In the genomic region with DNA sequence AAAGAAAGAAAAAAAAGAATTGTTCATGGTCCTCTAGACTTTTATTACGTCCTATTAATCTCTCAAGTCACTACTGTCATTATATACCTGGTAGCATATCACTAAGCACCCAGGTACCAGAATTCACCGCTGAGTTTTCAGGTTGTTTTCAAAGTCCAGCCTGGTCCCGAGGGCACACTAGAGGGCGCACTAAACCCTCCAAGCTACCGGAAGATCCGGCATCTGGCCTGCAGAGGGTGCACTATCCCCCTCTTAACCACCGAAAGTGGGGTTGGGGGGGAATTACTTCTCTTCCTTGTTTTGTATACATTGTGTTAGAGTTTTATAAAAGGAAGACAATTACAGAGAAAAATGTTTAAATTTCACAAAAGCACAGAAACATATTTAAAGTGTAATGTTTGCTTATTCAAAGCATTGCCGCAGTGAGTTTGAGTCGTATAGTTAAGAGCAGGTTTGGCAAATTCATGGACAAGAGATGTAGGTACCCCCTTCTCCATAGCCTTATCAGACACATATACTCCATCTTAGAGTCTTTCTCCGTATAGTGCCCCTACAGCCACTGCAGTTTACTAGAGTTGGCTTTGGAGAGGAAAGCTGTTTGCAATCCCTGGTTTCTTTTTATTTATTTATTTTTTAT, we compare ENCODE assay signal across 9 cellular contexts. TPM values are rescaled to one million over a fixed set of nuclear protein-coding genes. Genes with fewer than 3 reads are reported as not detected.
A peak's percentile ranks its signal among the peaks of the same experiment; 100 is the strongest.
DNase-seq lines count a peak whose midpoint lies in the region; ATAC-seq and TF ChIP-seq lines count a peak whose summit lies in the region.
"Had no signal": no experiment of that assay in that cellular context is flagged by ENCODE, and none has a peak within 500 bp of the region (broad histone marks: within the 10 kb centered on the region; RNA-seq: fewer than 3 reads in every experiment).

No MANE protein-coding gene starts in this region.

- H3K4me3 Mint-ChIP-seq in central memory CD8-positive, alpha-beta T cell: no peak overlapping the region
- H3K4me3 Mint-ChIP-seq: activated naive CD4-positive, alpha-beta T cell treated with anti-CD3 and anti-CD28 coated beads, Interleukin-2, amount 50 U/mL, for 24 hours had no signal

- H3K27ac Mint-ChIP-seq in central memory CD8-positive, alpha-beta T cell (ENCODE audit: low read depth): no peak overlapping the region
- H3K27ac Mint-ChIP-seq: activated naive CD4-positive, alpha-beta T cell treated with anti-CD3 and anti-CD28 coated beads, Interleukin-2, amount 50 U/mL, for 24 hours had no signal

- TF ChIP-seq RAD21 in liver (IDR thresholded peaks at IDR 0.05): peak; percentile 91 to 95

- peak; percentile 98 for ATAC-seq in GM19023 (IDR thresholded peaks at IDR 0.05; ENCODE audit: unreplicated experiment)
- ATAC-seq in HG03108 (IDR thresholded peaks at IDR 0.05; ENCODE audit: unreplicated experiment): peak; percentile 81
- peak; percentile 93 for ATAC-seq in central memory CD8-positive, alpha-beta T cell (replicated peaks; ENCODE audit: extremely low read depth, poor library complexity, severe bottlenecking)

- no peaks in the 10 kb centered on the region for H3K27me3 ChIP-seq in liver (ENCODE audit: control insufficient read depth in 4 of 4, insufficient read depth in 4 of 4, low read length in 3 of 4)

- H3K9ac ChIP-seq in liver (ENCODE audit: low read depth in 1 of 2, low read length in 2 of 2): no peak overlapping the region

- DNase-seq in NCI-H2196 (lab: John Stamatoyannopoulos, UW; ENCODE audit: unreplicated experiment): peak; percentile 76
- DNase-seq in activated CD4-positive, CD25-positive, alpha-beta regulatory T cell treated with anti-CD3 and anti-CD28 coated beads, Interleukin-2, amount 50 U/mL, for 16 hours (ENCODE audit: low read depth, low spot score): peak; percentile 34
- DNase-seq in central memory CD8-positive, alpha-beta T cell (ENCODE audit: low spot score in 2 of 2): peak; percentile 56
- DNase-seq in stimulated activated CD4-positive, alpha-beta T cell treated with anti-CD3 and anti-CD28 coated beads, TNF-alpha, amount 100 ng/mL, for 48 hours (ENCODE audit: low read depth in 3 of 3): peak; percentile 55 to 69 (median 63)

- peaks cover 0 to 6% (median 3%) of the 10 kb centered on the region in 4 donors for H3K4me1 ChIP-seq in liver (ENCODE audit: control insufficient read depth in 4 of 4, insufficient read depth in 4 of 4, low read length in 3 of 4)

- no peaks in the 10 kb centered on the region for H3K4me1 Mint-ChIP-seq in central memory CD8-positive, alpha-beta T cell

- no peak overlapping the region for H3K4me3 ChIP-seq in liver (ENCODE audit: low read depth in 1 of 3, low read length in 3 of 3)

- WGBS in liver: 34% methylated on average over 10 of the region's 10 CpGs

- H3K36me3 ChIP-seq in liver (ENCODE audit: control insufficient read depth in 4 of 4, insufficient read depth in 3 of 4, low read depth in 1 of 4, low read length in 3 of 4): peaks cover 0 to 20% (median 9%) of the 10 kb centered on the region in 4 donors

- H3K27me3 Mint-ChIP-seq in central memory CD8-positive, alpha-beta T cell: no peaks in the 10 kb centered on the region

- H3K27ac ChIP-seq in C4-2B (no peak overlapping the region), liver (ENCODE audit: low read depth in 1 of 2, low read length in 2 of 2) (no peak overlapping the region)

- H3K9me3 ChIP-seq in liver (ENCODE audit: control insufficient read depth in 4 of 4, low read length in 3 of 4): no peaks in the 10 kb centered on the region

- H3K36me3 Mint-ChIP-seq in central memory CD8-positive, alpha-beta T cell (ENCODE audit: insufficient read depth): no peaks in the 10 kb centered on the region
- H3K36me3 Mint-ChIP-seq: activated naive CD4-positive, alpha-beta T cell treated with anti-CD3 and anti-CD28 coated beads, Interleukin-2, amount 50 U/mL, for 24 hours had no signal

- TF ChIP-seq CTCF in C4-2B (conservative IDR thresholded peaks at IDR 0.05) (peak; percentile 99), liver (IDR thresholded peaks at IDR 0.05; ENCODE audit: low read depth, low read length, missing input control) (peak; percentile 93)

- no peaks in the 10 kb centered on the region for H3K9me3 Mint-ChIP-seq in central memory CD8-positive, alpha-beta T cell
- H3K9me3 Mint-ChIP-seq: activated naive CD4-positive, alpha-beta T cell treated with anti-CD3 and anti-CD28 coated beads, Interleukin-2, amount 50 U/mL, for 24 hours had no signal

TF ChIP-seq in liver, 16 proteins besides CTCF, POLR2A, EP300 and RAD21:
- peak in 1 of 2 donors; percentile 29 for TF ChIP-seq RXRA (IDR thresholded peaks at IDR 0.05)
- peak in 1 of 2 donors; percentile 43 for TF ChIP-seq HNF4A (conservative IDR thresholded peaks at IDR 0.05)
- TF ChIP-seq GABPA (IDR thresholded peaks at IDR 0.05 in 1 of 2, conservative IDR thresholded peaks at IDR 0.05 in 1 of 2): no peak

RNA-seq across cellular contexts. Expression of gene MOGAT1, which starts 19.2 kb away (rescaled TPM):
- total RNA-seq in liver: 1 to 10 TPM in 1 of 2 donors, not detected in 1; 5.1 TPM
- 1 to 10 TPM in 1 of 2 donors, under 1 TPM in 1; 0.30 to 5.5 TPM for polyA plus RNA-seq in liver

RNA-seq across cellular contexts. Expression of gene FARSB, which starts 34.8 kb away (rescaled TPM):
- 1 to 10 TPM; 5.5 to 9.7 TPM for total RNA-seq in liver
- polyA plus RNA-seq in liver: 1 to 10 TPM; 8.7 to 9.2 TPM
